ENCODE assay signal across 17 cellular contexts in the genomic region with DNA sequence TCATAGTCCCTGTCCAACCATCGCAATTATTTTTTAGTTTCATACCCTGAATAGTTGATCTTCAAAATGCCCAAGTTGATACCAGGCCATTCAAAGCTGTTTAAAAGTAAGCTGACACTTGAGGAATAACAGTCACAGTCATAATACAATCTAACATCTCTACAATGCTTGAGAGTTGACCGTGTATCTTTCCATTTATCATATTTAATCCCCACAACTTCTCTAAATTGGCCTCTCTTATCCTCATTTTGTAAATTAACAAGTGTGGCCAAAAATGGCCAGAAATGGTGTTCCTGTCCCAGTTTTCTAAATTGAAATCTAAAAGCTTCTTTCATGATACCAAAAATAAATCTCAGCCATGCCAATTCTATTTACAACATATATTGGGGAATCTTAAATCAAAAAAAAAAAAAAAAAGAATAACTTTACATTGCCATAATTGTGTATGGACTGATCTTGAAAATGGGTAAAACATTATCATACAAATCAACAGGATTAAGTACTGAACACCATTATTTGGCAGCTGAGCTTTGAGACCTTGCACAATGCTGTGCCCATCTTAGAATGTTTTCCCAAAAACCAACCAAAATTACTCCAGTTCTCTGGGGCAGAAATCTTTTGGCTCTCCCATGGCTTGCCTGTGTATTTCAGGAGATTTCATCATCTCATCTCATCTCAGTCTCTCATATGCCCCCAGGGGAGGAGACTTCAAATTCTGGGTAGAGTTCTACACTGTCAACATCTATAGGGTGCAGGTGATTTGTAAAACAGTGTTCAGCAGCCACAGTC.
DNase-seq lines count a peak whose midpoint lies in the region; ATAC-seq and TF ChIP-seq lines count a peak whose summit lies in the region.
"Had no signal": no experiment of that assay in that cellular context is flagged by ENCODE, and none has a peak within 500 bp of the region (broad histone marks: within the 10 kb centered on the region; RNA-seq: fewer than 3 reads in every experiment).

No MANE protein-coding gene starts in this region.

- H3K9ac ChIP-seq in smooth muscle cell (ENCODE audit: low read depth) = no peak overlapping the region

- H3K27me3 ChIP-seq in smooth muscle cell (ENCODE audit: low read depth) = no peaks in the 10 kb centered on the region
- H3K27me3 ChIP-seq: hepatocyte, MG63, suprapubic skin had no signal

- no peak for ATAC-seq in stimulated activated naive CD8-positive, alpha-beta T cell treated with anti-CD3 and anti-CD28 coated beads, Interleukin-15, Interleukin-2, amounts not matched to agents 100 U/mL and 50 U/mL, for 24 hours
- no peak for ATAC-seq in GM21825 (IDR thresholded peaks at IDR 0.05; ENCODE audit: unreplicated experiment)
- ATAC-seq: GM12878, PC-3, WTC11 had no signal

- H3K27ac ChIP-seq in OCI-LY7 (ENCODE audit: low read depth, low read length, poor library complexity, severe bottlenecking) (no peak overlapping the region), smooth muscle cell (ENCODE audit: low read depth) (no peak overlapping the region)
- H3K27ac ChIP-seq: hepatocyte, suprapubic skin had no signal

- peak overlapping the region; percentile 0 for H3K27ac Mint-ChIP-seq in stimulated activated naive CD8-positive, alpha-beta T cell treated with anti-CD3 and anti-CD28 coated beads, Interleukin-15, Interleukin-2, amounts not matched to agents 100 ng/mL and 50 ng/mL, for 24 hours
- H3K27ac Mint-ChIP-seq: activated naive CD8-positive, alpha-beta T cell; WTC11 had no signal

- H3F3A ChIP-seq in smooth muscle cell (ENCODE audit: low read depth) = no peaks in the 10 kb centered on the region

- H3K4me1 ChIP-seq in OCI-LY7 (ENCODE audit: insufficient read depth, low read length, poor library complexity, severe bottlenecking) = peaks cover 5% of the 10 kb centered on the region
- peaks cover 3% of the 10 kb centered on the region for H3K4me1 ChIP-seq in smooth muscle cell (ENCODE audit: low read depth)
- H3K4me1 ChIP-seq: suprapubic skin had no signal

- H3K36me3 ChIP-seq in OCI-LY7 (ENCODE audit: insufficient read depth, low read length) (no peaks in the 10 kb centered on the region), smooth muscle cell (ENCODE audit: low read depth) (no peaks in the 10 kb centered on the region)
- H3K36me3 ChIP-seq: MG63, suprapubic skin had no signal

- H3K9me2 ChIP-seq in OCI-LY7 (ENCODE audit: insufficient read depth, low read length) = no peaks in the 10 kb centered on the region

- H2AFZ ChIP-seq in OCI-LY7 (ENCODE audit: low read length) (no peak overlapping the region), smooth muscle cell (ENCODE audit: low read depth) (no peak overlapping the region)
- H2AFZ ChIP-seq: hepatocyte had no signal

- H4K20me1 ChIP-seq in OCI-LY7 (ENCODE audit: insufficient read depth, low read length) (no peaks in the 10 kb centered on the region), smooth muscle cell (ENCODE audit: low read depth) (no peaks in the 10 kb centered on the region)

- peaks cover 5% of the 10 kb centered on the region for H3K4me1 Mint-ChIP-seq in stimulated activated naive CD8-positive, alpha-beta T cell treated with anti-CD3 and anti-CD28 coated beads, Interleukin-15, Interleukin-2, amounts not matched to agents 100 ng/mL and 50 ng/mL, for 24 hours (ENCODE audit: low read depth)

- TF ChIP-seq CTCF in OCI-LY7 (conservative IDR thresholded peaks at IDR 0.05; ENCODE audit: low read length) = no peak
- no peak for TF ChIP-seq CTCF in smooth muscle cell (IDR thresholded peaks at IDR 0.05; ENCODE audit: borderline replicate concordance, insufficient read depth, poor library complexity, severe bottlenecking)

- H3K36me3 Mint-ChIP-seq in stimulated activated naive CD8-positive, alpha-beta T cell treated with anti-CD3 and anti-CD28 coated beads, Interleukin-15, Interleukin-2, amounts not matched to agents 100 ng/mL and 50 ng/mL, for 24 hours (ENCODE audit: low read depth) = no peaks in the 10 kb centered on the region
- H3K36me3 Mint-ChIP-seq: activated naive CD8-positive, alpha-beta T cell had no signal

- H3K4me2 ChIP-seq in OCI-LY7 (ENCODE audit: low read length) (no peak overlapping the region), smooth muscle cell (no peak overlapping the region)
- H3K4me2 ChIP-seq: hepatocyte had no signal

- CTCF ChIA-PET in OCI-LY7 (lab: Charles Lee; ENCODE audit: unreplicated experiment) = no interaction called here

- H3K9me3 ChIP-seq in OCI-LY7 (ENCODE audit: low read length) = no peaks in the 10 kb centered on the region
- H3K9me3 ChIP-seq in smooth muscle cell (replicated peaks; ENCODE audit: low read depth) = no peaks in the 10 kb centered on the region
- H3K9me3 ChIP-seq: MG63, suprapubic skin had no signal

- no peak overlapping the region for H3K4me3 ChIP-seq in OCI-LY7 (ENCODE audit: low read depth, low read length, poor library complexity, severe bottlenecking)
- H3K4me3 ChIP-seq in smooth muscle cell = no peak overlapping the region
- H3K4me3 ChIP-seq: GM12878, hepatocyte, MG63, suprapubic skin had no signal

- H3K4me3 Mint-ChIP-seq in stimulated activated naive CD8-positive, alpha-beta T cell treated with anti-CD3 and anti-CD28 coated beads, Interleukin-15, Interleukin-2, amounts not matched to agents 100 ng/mL and 50 ng/mL, for 24 hours = no peak overlapping the region
- H3K4me3 Mint-ChIP-seq: activated naive CD8-positive, alpha-beta T cell; WTC11 had no signal

- no peaks in the 10 kb centered on the region for H3K79me2 ChIP-seq in OCI-LY7 (ENCODE audit: insufficient read depth, low read depth, low read length)
- H3K79me2 ChIP-seq in smooth muscle cell (ENCODE audit: low read depth) = no peaks in the 10 kb centered on the region
- H3K79me2 ChIP-seq: hepatocyte had no signal

- 70% methylated on average over 2 of the region's 2 CpGs for WGBS in smooth muscle cell (ENCODE audit: low lambda C conversion rate)

- H3K9me3 Mint-ChIP-seq in stimulated activated naive CD8-positive, alpha-beta T cell treated with anti-CD3 and anti-CD28 coated beads, Interleukin-15, Interleukin-2, amounts not matched to agents 100 ng/mL and 50 ng/mL, for 24 hours = peaks cover 4% of the 10 kb centered on the region

- intact Hi-C loops in OCI-LY7 (cut with micrococcal nuclease; ENCODE audit: unreplicated experiment) = no loop called here

- POLR2A ChIA-PET in OCI-LY7 (lab: Charles Lee) = interaction anchor here (0.6 kb wide), 1 partner anchor 43 kb away, joined by 3 read pairs; no protein-coding TSS in a partner anchor

- no peak for DNase-seq in stimulated activated naive CD8-positive, alpha-beta T cell treated with anti-CD3 and anti-CD28 coated beads, Interleukin-15, Interleukin-2, amounts not matched to agents 100 U/mL and 50 U/mL, for 24 hours
- DNase-seq in OCI-LY7 (ENCODE audit: low spot score) (peak; percentile 33), fibroblast of gingiva (ENCODE audit: low read depth) (peak; percentile 65), smooth muscle cell (lab: John Stamatoyannopoulos, UW; ENCODE audit: unreplicated experiment) (no peak)
- DNase-seq in stimulated activated naive CD4-positive, alpha-beta T cell (lab: John Stamatoyannopoulos, UW) = no peak
- DNase-seq: central memory CD4-positive, alpha-beta T cell; MG63; PC-3; stimulated activated CD4-positive, alpha-beta T cell treated with anti-CD3 and anti-CD28 coated beads, Interleukin-12 subunit alpha, Interleukin-12 subunit beta, amount 100 ng/mL, for 4 hours; SW 1271 had no signal

- peaks cover 15% of the 10 kb centered on the region for H3K27me3 Mint-ChIP-seq in stimulated activated naive CD8-positive, alpha-beta T cell treated with anti-CD3 and anti-CD28 coated beads, Interleukin-15, Interleukin-2, amounts not matched to agents 100 ng/mL and 50 ng/mL, for 24 hours
- H3K27me3 Mint-ChIP-seq: activated naive CD8-positive, alpha-beta T cell had no signal

- no TSS peak for BruUV-seq in OCI-LY7 (replicated peaks; lab: Mats Ljungman, UMichigan)

Comparison
In these comparisons a context has a peak if more than half of its experiments do, and no peak if none do; other contexts are left out.
1. DNase-seq: peak in OCI-LY7 (single experiment) and fibroblast of gingiva (single experiment); none in stimulated activated naive CD8-positive, alpha-beta T cell treated with anti-CD3 and anti-CD28 coated beads, Interleukin-15, Interleukin-2, amounts not matched to agents 100 U/mL and 50 U/mL, for 24 hours (single experiment), smooth muscle cell (single experiment) and stimulated activated naive CD4-positive, alpha-beta T cell (0 of 6).